14 cellular contexts compared by ENCODE assay signal in genomic region chr1:62022348-62022747, GRCh38.
DNase-seq lines count a peak whose midpoint lies in the region; ATAC-seq, FAIRE-seq and TF ChIP-seq lines count a peak whose summit lies in the region.
"Had no signal": no experiment of that assay in that cellular context is flagged by ENCODE, and none has a peak within 500 bp of the region (broad histone marks: within the 10 kb centered on the region; RNA-seq: fewer than 3 reads in every experiment).

No MANE protein-coding gene starts in this region.

- FAIRE-seq in GM12892 (lab: Jason Lieb, UNC) (peak; percentile 27), pancreas (lab: Jason Lieb, UNC) (no peak)
- FAIRE-seq: G401.6 had no signal

- intact Hi-C loops in pancreas (cut with DNase I) = no loop called here

- H3K4me1 ChIP-seq in HEK293 (ENCODE audit: control insufficient read depth, insufficient read depth, low read length) (no peaks in the 10 kb centered on the region), pancreas (no peaks in the 10 kb centered on the region)
- H3K4me1 ChIP-seq: Peyer's patch had no signal

- H3K27ac ChIP-seq in HEK293 (ENCODE audit: extremely low read depth, low read depth, low read length) = no peak overlapping the region
- H3K27ac ChIP-seq in pancreas = no peak overlapping the region
- H3K27ac ChIP-seq: Peyer's patch had no signal

- TF ChIP-seq CTCF in HEK293 (tag by site-specific recombination; IDR thresholded peaks at IDR 0.05) (no peak), pancreas (IDR thresholded peaks at IDR 0.05) (no peak)

- DNase-seq in GM12892 (ENCODE audit: insufficient read length) = no peak
- DNase-seq in NCI-H446 treated with DMSO at 0.1 percent for 48 hours (lab: John Stamatoyannopoulos, UW) = peak; percentile 78
- peak; percentile 53 for DNase-seq in cerebellar cortex (ENCODE audit: low spot score)
- no peak for DNase-seq in T-helper 2 cell
- DNase-seq in pancreas = no peak
- no peak for DNase-seq in medulla oblongata (ENCODE audit: extremely low spot score)
- DNase-seq: DND-41; H9; NCI-H187; NCI-H510A; NK-92 treated with Interleukin-12 subunit alpha and Interleukin-12 subunit beta, amount 100 ng/mL, for 24 hours; Peyer's patch had no signal

- peaks cover 0 to 4% of the 10 kb centered on the region in 2 experiments; a peak in 2 of 3 replicates for H3K36me3 ChIP-seq in HEK293 (ENCODE audit: control insufficient read depth in 2 of 2, insufficient read depth in 1 of 2, low read length in 2 of 2)
- no peaks in the 10 kb centered on the region for H3K36me3 ChIP-seq in pancreas
- H3K36me3 ChIP-seq: Peyer's patch had no signal

- no peaks in the 10 kb centered on the region for H3K27me3 ChIP-seq in pancreas
- H3K27me3 ChIP-seq: Peyer's patch had no signal

- POLR2A ChIA-PET in HEK293 (lab: Yijun Ruan, JAX) = no interaction called here

- ATAC-seq in pancreas = no peak

- 79 to 82% methylated on average over 3 of the region's 3 CpGs for WGBS in pancreas, 2 donors

- CTCF ChIA-PET in HEK293 (lab: Yijun Ruan, JAX) = interaction anchor here (1.0 to 1.4 kb wide), 2 partner anchors 10 to 109 kb away, joined by 3 to 4 read pairs; no protein-coding TSS in a partner anchor

- no peak overlapping the region for H3K4me3 ChIP-seq in HEK293 (ENCODE audit: low read depth, low read length)
- H3K4me3 ChIP-seq in pancreas = no peak overlapping the region
- H3K4me3 ChIP-seq: Peyer's patch had no signal

- no peaks in the 10 kb centered on the region for H3K9me3 ChIP-seq in HEK293 (ENCODE audit: control insufficient read depth, insufficient read depth, low read depth, low read length)
- H3K9me3 ChIP-seq in pancreas = no peaks in the 10 kb centered on the region
- H3K9me3 ChIP-seq: Peyer's patch had no signal

- TF ChIP-seq POLR2A in GM12892 (IDR thresholded peaks at IDR 0.05; ENCODE audit: low read depth, low read length) = no peak

TF ChIP-seq in HEK293, 187 proteins besides CTCF, POLR2A, EP300 and RAD21:
- TF ChIP-seq KLF9 (tag by site-specific recombination; IDR thresholded peaks at IDR 0.05; ENCODE audit: low read depth) (no peak), PRDM6 (tag by site-specific recombination; IDR thresholded peaks at IDR 0.05) (peak; percentile 45; the same call in 1 of the 2 replicates)

Comparison
In these comparisons a context has a peak if more than half of its experiments do, and no peak if none do; other contexts are left out.
1. DNase-seq: peak in NCI-H446 treated with DMSO at 0.1 percent for 48 hours (single experiment) and cerebellar cortex (single experiment); none in GM12892 (single experiment), T-helper 2 cell (0 of 5), pancreas (0 of 6) and medulla oblongata (single experiment).